In the genomic region with DNA sequence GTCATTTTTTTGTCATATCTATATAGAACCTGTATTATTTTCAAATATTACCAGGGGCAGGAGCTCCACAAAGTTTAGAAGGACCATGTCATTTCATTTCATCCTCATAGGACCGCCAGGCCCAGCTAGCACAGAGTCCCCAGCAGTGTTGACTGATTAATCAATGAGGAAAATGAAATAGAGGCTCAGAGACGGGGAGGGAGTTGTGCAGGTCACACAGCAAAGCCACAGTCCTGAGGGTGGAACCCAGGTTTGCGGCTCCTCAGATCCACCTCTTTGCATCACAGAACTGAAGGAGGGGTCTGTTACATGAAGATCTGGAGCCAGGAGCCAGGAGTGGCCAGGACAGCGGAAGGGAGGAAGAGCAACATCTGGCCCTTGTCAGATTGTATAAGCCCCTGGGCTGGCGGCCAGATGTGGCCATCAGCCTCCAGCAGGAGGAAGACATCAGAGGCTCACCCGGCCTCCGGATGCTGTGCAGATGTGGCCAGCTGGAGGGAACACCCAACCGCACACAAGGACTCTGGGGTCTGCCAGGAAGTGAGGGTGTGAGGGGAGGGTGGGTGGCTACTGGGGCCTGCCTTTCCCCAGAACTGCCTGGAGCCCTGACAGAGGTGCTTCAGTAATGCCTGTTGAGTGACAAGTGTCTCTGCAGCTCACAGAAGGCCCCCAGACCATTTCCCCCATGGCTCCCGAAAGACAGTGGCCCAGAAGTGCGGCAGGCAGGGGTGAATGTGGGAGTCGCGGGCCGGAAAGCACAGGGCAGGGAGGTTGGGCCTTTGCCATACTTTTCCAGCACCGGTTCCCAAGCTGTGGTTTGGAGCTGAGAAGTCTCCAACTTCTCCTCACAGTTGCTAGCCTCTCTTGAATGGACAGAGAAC, we compare ENCODE assay signal across 1 cellular context.
TF ChIP-seq lines count a peak whose summit lies in the region.

No MANE protein-coding gene starts in this region.

TF ChIP-seq in K562, 482 proteins besides CTCF, POLR2A, EP300 and RAD21:
- TF ChIP-seq, protein P1, sequence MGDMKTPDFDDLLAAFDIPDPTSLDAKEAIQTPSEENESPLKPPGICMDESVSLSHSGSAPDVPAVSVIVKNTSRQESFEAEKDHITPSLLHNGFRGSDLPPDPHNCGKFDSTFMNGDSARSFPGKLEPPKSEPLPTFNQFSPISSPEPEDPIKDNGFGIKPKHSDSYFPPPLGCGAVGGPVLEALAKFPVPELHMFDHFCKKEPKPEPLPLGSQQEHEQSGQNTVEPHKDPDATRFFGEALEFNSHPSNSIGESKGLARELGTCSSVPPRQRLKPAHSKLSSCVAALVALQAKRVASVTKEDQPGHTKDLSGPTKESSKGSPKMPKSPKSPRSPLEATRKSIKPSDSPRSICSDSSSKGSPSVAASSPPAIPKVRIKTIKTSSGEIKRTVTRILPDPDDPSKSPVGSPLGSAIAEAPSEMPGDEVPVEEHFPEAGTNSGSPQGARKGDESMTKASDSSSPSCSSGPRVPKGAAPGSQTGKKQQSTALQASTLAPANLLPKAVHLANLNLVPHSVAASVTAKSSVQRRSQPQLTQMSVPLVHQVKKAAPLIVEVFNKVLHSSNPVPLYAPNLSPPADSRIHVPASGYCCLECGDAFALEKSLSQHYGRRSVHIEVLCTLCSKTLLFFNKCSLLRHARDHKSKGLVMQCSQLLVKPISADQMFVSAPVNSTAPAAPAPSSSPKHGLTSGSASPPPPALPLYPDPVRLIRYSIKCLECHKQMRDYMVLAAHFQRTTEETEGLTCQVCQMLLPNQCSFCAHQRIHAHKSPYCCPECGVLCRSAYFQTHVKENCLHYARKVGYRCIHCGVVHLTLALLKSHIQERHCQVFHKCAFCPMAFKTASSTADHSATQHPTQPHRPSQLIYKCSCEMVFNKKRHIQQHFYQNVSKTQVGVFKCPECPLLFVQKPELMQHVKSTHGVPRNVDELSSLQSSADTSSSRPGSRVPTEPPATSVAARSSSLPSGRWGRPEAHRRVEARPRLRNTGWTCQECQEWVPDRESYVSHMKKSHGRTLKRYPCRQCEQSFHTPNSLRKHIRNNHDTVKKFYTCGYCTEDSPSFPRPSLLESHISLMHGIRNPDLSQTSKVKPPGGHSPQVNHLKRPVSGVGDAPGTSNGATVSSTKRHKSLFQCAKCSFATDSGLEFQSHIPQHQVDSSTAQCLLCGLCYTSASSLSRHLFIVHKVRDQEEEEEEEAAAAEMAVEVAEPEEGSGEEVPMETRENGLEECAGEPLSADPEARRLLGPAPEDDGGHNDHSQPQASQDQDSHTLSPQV (IDR thresholded peaks at IDR 0.05) = no peak
- TF ChIP-seq POLR2H (tag; IDR thresholded peaks at IDR 0.05; ENCODE audit: low read depth) (no peak), KDM1A (IDR thresholded peaks at IDR 0.05) (0 out of 4 replicates have a peak, but pooled peaks of 1 of the 2 experiments have one; percentile 35), CAMTA2 (CRISPR knock-in tag; conservative IDR thresholded peaks at IDR 0.05) (no peak), MEIS2 (IDR thresholded peaks at IDR 0.05; ENCODE audit: partially characterized antibody) (peak; percentile 19), ZNF57 (CRISPR knock-in tag; IDR thresholded peaks at IDR 0.05) (no peak), KHSRP (IDR thresholded peaks at IDR 0.05) (no peak), PCBP2 (IDR thresholded peaks at IDR 0.05; ENCODE audit: low read depth, low read length, poor library complexity, severe bottlenecking) (no peak), NFIC (IDR thresholded peaks at IDR 0.05) (peak; percentile 82), RCOR1 (IDR thresholded peaks at IDR 0.05; ENCODE audit: borderline replicate concordance in 1 of 2, low read depth in 2 of 2, low read length in 2 of 2) (peak in 1 of 2 experiments; percentile 44; a peak in 1 of 4 replicates), MED1 (CRISPR knock-in tag; IDR thresholded peaks at IDR 0.05; ENCODE audit: borderline replicate concordance) (no peak), TRIM24 (IDR thresholded peaks at IDR 0.05) (peak; percentile 40 to 41; a peak in 2 of 4 replicates), CBFA2T3 (IDR thresholded peaks at IDR 0.05) (peak; percentile 82), HDAC6 (IDR thresholded peaks at IDR 0.05; ENCODE audit: low read depth, low read length) (no peak), ZFP36 (IDR thresholded peaks at IDR 0.05; ENCODE audit: low read depth, low read length, partially characterized antibody) (peak; percentile 58), TEAD4 (IDR thresholded peaks at IDR 0.05; ENCODE audit: low read length) (peak; percentile 50), TEAD4 (CRISPR knock-in tag; IDR thresholded peaks at IDR 0.05; ENCODE audit: borderline replicate concordance) (no peak), BCOR (IDR thresholded peaks at IDR 0.05) (0 out of 2 replicates have a peak, but pooled peaks have one; percentile 15), TCF3 (CRISPR knock-in tag; IDR thresholded peaks at IDR 0.05) (peak; percentile 57; the same call in 1 of the 2 replicates), SMAD4 (CRISPR knock-in tag; conservative IDR thresholded peaks at IDR 0.05) (peak; percentile 48; the same call in 1 of the 2 replicates), ETV1 (tag; conservative IDR thresholded peaks at IDR 0.05; ENCODE audit: low read depth) (peak; percentile 79), CTBP1 (IDR thresholded peaks at IDR 0.05; ENCODE audit: borderline replicate concordance) (peak; percentile 70; the same call in 1 of the 2 replicates), ARID1B (IDR thresholded peaks at IDR 0.05) (peak; percentile 44), RBM25 (IDR thresholded peaks at IDR 0.05; ENCODE audit: low read depth, low read length, severe bottlenecking) (peak; percentile 36), NCOR1 (IDR thresholded peaks at IDR 0.05) (peak; percentile 43; the same call in 1 of the 2 replicates), CBFA2T2 (conservative IDR thresholded peaks at IDR 0.05) (peak; percentile 77), GABPA (tag; conservative IDR thresholded peaks at IDR 0.05; ENCODE audit: low read depth) (no peak), LARP7 (IDR thresholded peaks at IDR 0.05) (no peak)
- TF ChIP-seq, protein P2, sequence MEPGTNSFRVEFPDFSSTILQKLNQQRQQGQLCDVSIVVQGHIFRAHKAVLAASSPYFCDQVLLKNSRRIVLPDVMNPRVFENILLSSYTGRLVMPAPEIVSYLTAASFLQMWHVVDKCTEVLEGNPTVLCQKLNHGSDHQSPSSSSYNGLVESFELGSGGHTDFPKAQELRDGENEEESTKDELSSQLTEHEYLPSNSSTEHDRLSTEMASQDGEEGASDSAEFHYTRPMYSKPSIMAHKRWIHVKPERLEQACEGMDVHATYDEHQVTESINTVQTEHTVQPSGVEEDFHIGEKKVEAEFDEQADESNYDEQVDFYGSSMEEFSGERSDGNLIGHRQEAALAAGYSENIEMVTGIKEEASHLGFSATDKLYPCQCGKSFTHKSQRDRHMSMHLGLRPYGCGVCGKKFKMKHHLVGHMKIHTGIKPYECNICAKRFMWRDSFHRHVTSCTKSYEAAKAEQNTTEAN (CRISPR knock-in tag; IDR thresholded peaks at IDR 0.05) = no peak
- TF ChIP-seq, protein P3, sequence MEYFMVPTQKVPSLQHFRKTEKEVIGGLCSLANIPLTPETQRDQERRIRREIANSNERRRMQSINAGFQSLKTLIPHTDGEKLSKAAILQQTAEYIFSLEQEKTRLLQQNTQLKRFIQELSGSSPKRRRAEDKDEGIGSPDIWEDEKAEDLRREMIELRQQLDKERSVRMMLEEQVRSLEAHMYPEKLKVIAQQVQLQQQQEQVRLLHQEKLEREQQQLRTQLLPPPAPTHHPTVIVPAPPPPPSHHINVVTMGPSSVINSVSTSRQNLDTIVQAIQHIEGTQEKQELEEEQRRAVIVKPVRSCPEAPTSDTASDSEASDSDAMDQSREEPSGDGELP (CRISPR knock-in tag; IDR thresholded peaks at IDR 0.05; ENCODE audit: borderline replicate concordance) = peak; percentile 57; the same call in 1 of the 2 replicates
- TF ChIP-seq, protein P4, sequence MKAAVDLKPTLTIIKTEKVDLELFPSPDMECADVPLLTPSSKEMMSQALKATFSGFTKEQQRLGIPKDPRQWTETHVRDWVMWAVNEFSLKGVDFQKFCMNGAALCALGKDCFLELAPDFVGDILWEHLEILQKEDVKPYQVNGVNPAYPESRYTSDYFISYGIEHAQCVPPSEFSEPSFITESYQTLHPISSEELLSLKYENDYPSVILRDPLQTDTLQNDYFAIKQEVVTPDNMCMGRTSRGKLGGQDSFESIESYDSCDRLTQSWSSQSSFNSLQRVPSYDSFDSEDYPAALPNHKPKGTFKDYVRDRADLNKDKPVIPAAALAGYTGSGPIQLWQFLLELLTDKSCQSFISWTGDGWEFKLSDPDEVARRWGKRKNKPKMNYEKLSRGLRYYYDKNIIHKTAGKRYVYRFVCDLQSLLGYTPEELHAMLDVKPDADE (conservative IDR thresholded peaks at IDR 0.05; ENCODE audit: control insufficient read depth, low read depth, low read length) = 0 out of 2 replicates have a peak, but pooled peaks have one; percentile 44
